Comparison of ENCODE assay signal across 1 cellular context in genomic region chr20:34004790-34005457, GRCh38.
TF ChIP-seq lines count a peak whose summit lies in the region.

No MANE protein-coding gene starts in this region.

TF ChIP-seq in HepG2, 621 proteins besides CTCF, POLR2A, EP300 and RAD21 (continued from another document and continues in another):
- TF ChIP-seq LRRFIP1 (CRISPR knock-in tag; conservative IDR thresholded peaks at IDR 0.05) (no peak), TBX3 (IDR thresholded peaks at IDR 0.05; ENCODE audit: borderline replicate concordance) (peak; percentile 83; the same call in 1 of the 2 replicates), ZNF10 (CRISPR knock-in tag; IDR thresholded peaks at IDR 0.05; ENCODE audit: borderline replicate concordance, low read depth) (no peak), ZNF589 (CRISPR knock-in tag; conservative IDR thresholded peaks at IDR 0.05) (no peak), SOX5 (CRISPR knock-in tag; IDR thresholded peaks at IDR 0.05; ENCODE audit: borderline replicate concordance) (peak; percentile 95), GABPB1 (CRISPR knock-in tag; IDR thresholded peaks at IDR 0.05) (peak; percentile 13; the same call in 1 of the 2 replicates), SP5 (CRISPR knock-in tag; IDR thresholded peaks at IDR 0.05; ENCODE audit: borderline replicate concordance, low read depth) (peak; percentile 96), CEBPG (CRISPR knock-in tag; IDR thresholded peaks at IDR 0.05) (peak; percentile 57), ZNF605 (CRISPR knock-in tag; IDR thresholded peaks at IDR 0.05) (peak; percentile 77; the same call in 1 of the 2 replicates), ZNF614 (CRISPR knock-in tag; IDR thresholded peaks at IDR 0.05; ENCODE audit: borderline replicate concordance) (peak; percentile 83), ATM (IDR thresholded peaks at IDR 0.05; ENCODE audit: borderline replicate concordance) (no peak), RFXANK (CRISPR knock-in tag; IDR thresholded peaks at IDR 0.05) (peak; percentile 78; the same call in 1 of the 2 replicates), HINFP (CRISPR knock-in tag; IDR thresholded peaks at IDR 0.05; ENCODE audit: low read depth) (no peak), KLF13 (CRISPR knock-in tag; IDR thresholded peaks at IDR 0.05) (no peak), KDM2A (CRISPR knock-in tag; IDR thresholded peaks at IDR 0.05; ENCODE audit: borderline replicate concordance, low read depth) (peak; percentile 44; the same call in 1 of the 2 replicates), ZNF678 (CRISPR knock-in tag; IDR thresholded peaks at IDR 0.05) (peak; percentile 46; the same call in 1 of the 2 replicates), HMGA1 (CRISPR knock-in tag; conservative IDR thresholded peaks at IDR 0.05) (no peak), ZNF503 (CRISPR knock-in tag; IDR thresholded peaks at IDR 0.05) (peak; percentile 99), KDM5B (CRISPR knock-in tag; IDR thresholded peaks at IDR 0.05; ENCODE audit: borderline replicate concordance) (0 out of 2 replicates have a peak, but pooled peaks have one; percentile 40), ZNF556 (CRISPR knock-in tag; IDR thresholded peaks at IDR 0.05; ENCODE audit: borderline replicate concordance) (peak; percentile 94), ZNF547 (CRISPR knock-in tag; IDR thresholded peaks at IDR 0.05) (peak; percentile 89; the same call in 1 of the 2 replicates), ZNF362 (CRISPR knock-in tag; IDR thresholded peaks at IDR 0.05; ENCODE audit: borderline replicate concordance) (peak; percentile 93), ZNF724P (CRISPR knock-in tag; IDR thresholded peaks at IDR 0.05; ENCODE audit: borderline replicate concordance) (peak; percentile 41; the same call in 1 of the 2 replicates), SP1 (IDR thresholded peaks at IDR 0.05) (no peak), SP1 (CRISPR knock-in tag; IDR thresholded peaks at IDR 0.05) (no peak), ZFP36L1 (CRISPR knock-in tag; IDR thresholded peaks at IDR 0.05) (peak; percentile 51; the same call in 1 of the 2 replicates), STAG1 (CRISPR knock-in tag; IDR thresholded peaks at IDR 0.05) (0 out of 2 replicates have a peak, but pooled peaks have one; percentile 18), ZNF253 (CRISPR knock-in tag; IDR thresholded peaks at IDR 0.05; ENCODE audit: borderline replicate concordance) (0 out of 2 replicates have a peak, but pooled peaks have one; percentile 52), ZFP36 (IDR thresholded peaks at IDR 0.05; ENCODE audit: borderline replicate concordance, low read depth, low read length, partially characterized antibody) (no peak), FOSL2 (CRISPR knock-in tag; IDR thresholded peaks at IDR 0.05) (peak; percentile 81), ZNF619 (CRISPR knock-in tag; IDR thresholded peaks at IDR 0.05) (0 out of 2 replicates have a peak, but pooled peaks have one; percentile 57), ZBTB25 (CRISPR knock-in tag; IDR thresholded peaks at IDR 0.05) (no peak; the same call in none of the 2 replicates), ZNF749 (CRISPR knock-in tag; IDR thresholded peaks at IDR 0.05; ENCODE audit: borderline replicate concordance) (peak; percentile 17; the same call in 1 of the 2 replicates), ZNF687 (CRISPR knock-in tag; IDR thresholded peaks at IDR 0.05) (peak; percentile 35; the same call in 1 of the 2 replicates), ZNF782 (CRISPR knock-in tag; IDR thresholded peaks at IDR 0.05; ENCODE audit: borderline replicate concordance) (no peak; the same call in 1 of the 2 replicates), HNRNPL (IDR thresholded peaks at IDR 0.05; ENCODE audit: low read depth, low read length) (no peak), NAIF1 (CRISPR knock-in tag; IDR thresholded peaks at IDR 0.05; ENCODE audit: borderline replicate concordance) (0 out of 2 replicates have a peak, but pooled peaks have one; percentile 62), POLR2G (IDR thresholded peaks at IDR 0.05; ENCODE audit: low read depth, low read length) (peak; percentile 54), SP140L (CRISPR knock-in tag; IDR thresholded peaks at IDR 0.05; ENCODE audit: borderline replicate concordance) (peak; percentile 25; the same call in 1 of the 2 replicates), JDP2 (CRISPR knock-in tag; IDR thresholded peaks at IDR 0.05; ENCODE audit: borderline replicate concordance) (peak; percentile 35; the same call in 1 of the 2 replicates), ZFP1 (CRISPR knock-in tag; IDR thresholded peaks at IDR 0.05) (peak; percentile 46; the same call in 1 of the 2 replicates), HIC2 (CRISPR knock-in tag; IDR thresholded peaks at IDR 0.05; ENCODE audit: low read depth) (peak; percentile 67; the same call in 1 of the 2 replicates), KDM6A (CRISPR knock-in tag; IDR thresholded peaks at IDR 0.05; ENCODE audit: low read depth) (peak; percentile 69), ZNF136 (CRISPR knock-in tag; IDR thresholded peaks at IDR 0.05; ENCODE audit: low read depth) (0 out of 2 replicates have a peak, but pooled peaks have one; percentile 74), ZNF543 (CRISPR knock-in tag; IDR thresholded peaks at IDR 0.05) (0 out of 2 replicates have a peak, but pooled peaks have one; percentile 61), ZNF101 (CRISPR knock-in tag; IDR thresholded peaks at IDR 0.05; ENCODE audit: borderline replicate concordance, low read depth) (0 out of 2 replicates have a peak, but pooled peaks have one; percentile 36), ZNF746 (CRISPR knock-in tag; IDR thresholded peaks at IDR 0.05) (no peak), MIER3 (CRISPR knock-in tag; IDR thresholded peaks at IDR 0.05; ENCODE audit: borderline replicate concordance) (peak; percentile 96; the same call in 1 of the 2 replicates), CC2D1A (CRISPR knock-in tag; IDR thresholded peaks at IDR 0.05) (peak; percentile 53; the same call in 1 of the 2 replicates), HNF4G (IDR thresholded peaks at IDR 0.05; ENCODE audit: borderline replicate concordance, low read depth, low read length) (peak; percentile 91), HNF4G (CRISPR knock-in tag; IDR thresholded peaks at IDR 0.05; ENCODE audit: borderline replicate concordance, low read depth) (no peak), ARNTL (CRISPR knock-in tag; IDR thresholded peaks at IDR 0.05) (peak; percentile 78; the same call in 1 of the 2 replicates), KLF6 (CRISPR knock-in tag; IDR thresholded peaks at IDR 0.05) (0 out of 2 replicates have a peak, but pooled peaks have one; percentile 59), ZSCAN25 (CRISPR knock-in tag; IDR thresholded peaks at IDR 0.05) (peak; percentile 63), HHEX (CRISPR knock-in tag; IDR thresholded peaks at IDR 0.05) (peak; percentile 95), KLF12 (CRISPR knock-in tag; IDR thresholded peaks at IDR 0.05; ENCODE audit: borderline replicate concordance) (no peak), MBD4 (IDR thresholded peaks at IDR 0.05; ENCODE audit: borderline replicate concordance, low read length) (peak; percentile 74; the same call in 1 of the 2 replicates), ZNF33B (CRISPR knock-in tag; IDR thresholded peaks at IDR 0.05) (0 out of 2 replicates have a peak, but pooled peaks have one; percentile 19), ZNF12 (CRISPR knock-in tag; IDR thresholded peaks at IDR 0.05) (peak; percentile 57; the same call in 1 of the 2 replicates)
